12 cellular contexts compared by ENCODE assay signal in the genomic region with DNA sequence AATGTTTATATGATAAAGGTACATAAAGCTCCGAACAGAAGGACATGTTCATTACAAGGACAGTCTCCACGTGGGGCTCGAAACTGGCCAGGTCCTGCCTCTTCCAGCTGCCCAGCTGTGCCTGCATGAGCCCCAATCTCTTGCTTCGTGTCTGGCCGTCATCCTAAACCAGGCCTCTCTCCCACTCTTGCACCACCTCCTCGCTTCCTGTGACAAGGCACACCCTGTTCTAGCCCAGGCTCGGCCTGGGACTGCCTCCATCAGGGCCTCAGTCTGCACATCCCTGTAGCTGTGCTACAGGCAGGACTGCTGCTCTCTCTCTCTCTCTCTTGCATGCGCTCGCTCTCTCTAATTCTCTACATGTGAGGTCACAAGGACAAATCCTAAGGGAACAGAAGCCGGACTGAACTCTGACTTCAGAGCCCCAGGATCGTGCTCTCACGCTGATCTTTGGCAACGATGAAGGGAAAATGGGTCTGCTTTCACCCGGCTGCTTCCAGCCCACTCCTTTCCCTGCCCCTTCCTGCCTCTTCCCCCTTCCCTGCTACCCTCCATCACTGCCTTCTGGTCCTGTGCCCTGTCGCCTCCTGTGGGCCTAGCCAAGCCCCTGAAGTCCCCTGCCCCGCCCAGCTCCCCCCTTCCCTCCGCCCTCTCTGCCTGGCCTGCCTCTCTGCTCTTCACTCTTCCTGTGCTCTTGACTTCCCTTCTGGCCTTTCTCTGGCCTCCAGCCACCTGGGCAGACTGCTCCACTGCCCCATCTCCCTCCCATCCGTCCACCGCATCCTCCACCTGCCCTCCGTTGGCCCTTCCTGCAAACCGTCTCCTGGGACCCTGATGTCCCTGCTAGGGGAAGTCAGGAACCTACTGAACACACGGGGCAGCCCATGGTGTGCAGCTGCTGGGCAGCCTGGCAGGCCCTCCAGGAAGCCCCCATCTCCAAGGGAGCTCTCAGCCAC. TPM values are rescaled to one million over a fixed set of nuclear protein-coding genes. Genes with fewer than 3 reads are reported as not detected.
DNase-seq lines count a peak whose midpoint lies in the region; ATAC-seq and TF ChIP-seq lines count a peak whose summit lies in the region.
"Had no signal": no experiment of that assay in that cellular context is flagged by ENCODE, and none has a peak within 500 bp of the region (broad histone marks: within the 10 kb centered on the region; RNA-seq: fewer than 3 reads in every experiment).

No MANE protein-coding gene starts in this region.

- no peak overlapping the region for H3K27ac Mint-ChIP-seq in natural killer cell treated with Interleukin-12 subunit alpha and Interleukin-12 subunit beta and Interleukin-15 and Interleukin-18, amount 100 ng/mL, for 72 hours

- no peaks in the 10 kb centered on the region for H3K9me3 ChIP-seq in fibroblast of lung (ENCODE audit: control insufficient read depth, insufficient read depth, low read depth, low read length)

- H3K4me3 Mint-ChIP-seq in natural killer cell treated with Interleukin-12 subunit alpha and Interleukin-12 subunit beta and Interleukin-15 and Interleukin-18, amount 100 ng/mL, for 72 hours: peak overlapping the region; percentile 44

- no peak for TF ChIP-seq POLR2A in erythroblast (IDR thresholded peaks at IDR 0.05; ENCODE audit: low read length)

- H3K27me3 ChIP-seq in fibroblast of lung (ENCODE audit: control insufficient read depth, insufficient read depth, low read length): peaks cover 3% of the 10 kb centered on the region
- H3K27me3 ChIP-seq: cardiac muscle cell had no signal

- peaks cover 32 to 39% of the 10 kb centered on the region in 2 donors for H3K27me3 Mint-ChIP-seq in natural killer cell treated with Interleukin-12 subunit alpha and Interleukin-12 subunit beta and Interleukin-15 and Interleukin-18, amount 100 ng/mL, for 72 hours

- no peak overlapping the region for H3K9ac ChIP-seq in fibroblast of lung (ENCODE audit: insufficient read depth, low read length)

- peak overlapping the region; percentile 60 for H2AFZ ChIP-seq in fibroblast of lung (ENCODE audit: low read length)

- peak; percentile 83 for DNase-seq in AG20443 (ENCODE audit: low spot score)
- DNase-seq in NOMO-1 treated with DMSO at 0.1 percent for 48 hours (lab: John Stamatoyannopoulos, UW; ENCODE audit: unreplicated experiment): peak; percentile 2
- peak in 1 of 2 donors; percentile 70 for DNase-seq in fibroblast of lung (ENCODE audit: low read depth in 2 of 2)
- DNase-seq in natural killer cell treated with Interleukin-12 subunit alpha and Interleukin-12 subunit beta and Interleukin-15 and Interleukin-18, amount 100 ng/mL, for 72 hours (ENCODE audit: low spot score): no peak
- no peak for DNase-seq in amygdala (lab: John Stamatoyannopoulos, UW)
- no peak for DNase-seq in erythroblast (lab: John Stamatoyannopoulos, UW)
- no peak for DNase-seq in NCI-H345 treated with DMSO at 0.1 percent for 48 hours (lab: John Stamatoyannopoulos, UW; ENCODE audit: unreplicated experiment)
- DNase-seq: NCI-H510A; stimulated activated CD4-positive, alpha-beta T cell treated with anti-CD3 and anti-CD28 coated beads, Interleukin-4, amount 100 ng/mL, for 4 hours; WERI-Rb-1 had no signal

- H3K36me3 ChIP-seq in fibroblast of lung (ENCODE audit: control insufficient read depth, insufficient read depth, low read length): no peaks in the 10 kb centered on the region
- H3K36me3 ChIP-seq: cardiac muscle cell, WERI-Rb-1 had no signal

- peaks cover 18% of the 10 kb centered on the region for H3K36me3 Mint-ChIP-seq in natural killer cell treated with Interleukin-12 subunit alpha and Interleukin-12 subunit beta and Interleukin-15 and Interleukin-18, amount 100 ng/mL, for 72 hours

- H3K79me2 ChIP-seq in fibroblast of lung (ENCODE audit: control insufficient read depth, insufficient read depth, low read length): no peaks in the 10 kb centered on the region

- H4K20me1 ChIP-seq in fibroblast of lung (ENCODE audit: control insufficient read depth, extremely low read depth, insufficient read depth, low read length): no peaks in the 10 kb centered on the region

- no peak overlapping the region for H3K27ac ChIP-seq in fibroblast of lung (ENCODE audit: insufficient read depth, low read length)
- H3K27ac ChIP-seq: cardiac muscle cell, WERI-Rb-1 had no signal

- H3K4me1 Mint-ChIP-seq in natural killer cell treated with Interleukin-12 subunit alpha and Interleukin-12 subunit beta and Interleukin-15 and Interleukin-18, amount 100 ng/mL, for 72 hours (ENCODE audit: low read depth in 2 of 2): peaks cover 37 to 38% of the 10 kb centered on the region in 2 donors

- TF ChIP-seq CTCF in fibroblast of lung (conservative IDR thresholded peaks at IDR 0.05 in 1 of 2, IDR thresholded peaks at IDR 0.05 in 1 of 2; ENCODE audit: low read depth in 1 of 2, low read length in 2 of 2): no peak

- H3K9me3 Mint-ChIP-seq in natural killer cell treated with Interleukin-12 subunit alpha and Interleukin-12 subunit beta and Interleukin-15 and Interleukin-18, amount 100 ng/mL, for 72 hours: peaks cover 7% of the 10 kb centered on the region

- no peak overlapping the region for H3K4me3 ChIP-seq in fibroblast of lung (replicated peaks in 1 of 4; ENCODE audit: control extremely low read depth in 1 of 4, insufficient read depth in 1 of 4, low read depth in 3 of 4, low read length in 4 of 4)
- H3K4me3 ChIP-seq: cardiac muscle cell had no signal

- ATAC-seq in natural killer cell treated with Interleukin-12 subunit alpha and Interleukin-12 subunit beta and Interleukin-15 and Interleukin-18, amount 100 ng/mL, for 72 hours: peak; percentile 46 to 61
- no peak for ATAC-seq in HG03439 (IDR thresholded peaks at IDR 0.05; ENCODE audit: unreplicated experiment)

- H3K4me1 ChIP-seq in fibroblast of lung (ENCODE audit: control insufficient read depth, extremely low read depth, insufficient read depth, low read length): peaks cover 2% of the 10 kb centered on the region

- H3K4me2 ChIP-seq in fibroblast of lung (ENCODE audit: extremely low read depth, insufficient read depth, low read length): no peak overlapping the region

RNA-seq across cellular contexts. Expression of a gene that starts 7.8 kb away (rescaled TPM):
- not detected in 2 replicates for total RNA-seq in fibroblast of lung
- not detected in 2 replicates for polyA plus RNA-seq in fibroblast of lung
- polyA plus RNA-seq in fibroblast of lung (2012): 0.15 and 0.33 TPM in 2 replicates
- polyA minus RNA-seq in fibroblast of lung (ENCODE audit: low replicate concordance): not detected in 2 replicates
- 1 to 10 TPM in 1 of 2 donors, under 1 TPM in 1; 0.26 to 5.5 TPM for total RNA-seq in natural killer cell treated with Interleukin-12 subunit alpha and Interleukin-12 subunit beta and Interleukin-15 and Interleukin-18, amount 100 ng/mL, for 72 hours
- total RNA-seq: cardiac muscle cell had no signal
- polyA plus RNA-seq: cardiac muscle cell had no signal

Comparison
In these comparisons a context has a peak if more than half of its experiments do, and no peak if none do; other contexts are left out.
1. DNase-seq: peak in AG20443 (single experiment) and NOMO-1 treated with DMSO at 0.1 percent for 48 hours (single experiment); none in natural killer cell treated with Interleukin-12 subunit alpha and Interleukin-12 subunit beta and Interleukin-15 and Interleukin-18, amount 100 ng/mL, for 72 hours (single experiment), amygdala (0 of 56), erythroblast (0 of 2) and NCI-H345 treated with DMSO at 0.1 percent for 48 hours (single experiment).